In genomic region chr13:26707122-26708006, GRCh38 we compare ENCODE assay signal across 9 cellular contexts. TPM values are rescaled to one million over a fixed set of nuclear protein-coding genes. Genes with fewer than 3 reads are reported as not detected.
DNase-seq lines count a peak whose midpoint lies in the region; ATAC-seq and TF ChIP-seq lines count a peak whose summit lies in the region.
"Had no signal": no experiment of that assay in that cellular context is flagged by ENCODE, and none has a peak within 500 bp of the region (broad histone marks: within the 10 kb centered on the region; RNA-seq: fewer than 3 reads in every experiment).

No MANE protein-coding gene starts in this region.

- H3K36me3 Mint-ChIP-seq in CD4-positive, alpha-beta memory T cell: no peaks in the 10 kb centered on the region
- H3K36me3 Mint-ChIP-seq in activated CD8-positive, alpha-beta T cell treated with anti-CD3 and anti-CD28 coated beads for 36 hours (ENCODE audit: low read depth): no peaks in the 10 kb centered on the region
- H3K36me3 Mint-ChIP-seq: natural killer cell treated with Interleukin-12 subunit alpha and Interleukin-12 subunit beta and Interleukin-15 and Interleukin-18, amount 100 ng/mL, for 72 hours had no signal

- H3K27ac ChIP-seq in CD4-positive, alpha-beta memory T cell (ENCODE audit: low read depth, low read length): no peak overlapping the region
- no peak overlapping the region for H3K27ac ChIP-seq in neural cell (ENCODE audit: low read length)

- intact Hi-C loops in CD4-positive, alpha-beta memory T cell (cut with micrococcal nuclease): loop anchor here (1.0 kb wide), 1 partner anchor 166 kb away; no protein-coding TSS in a partner anchor
- intact Hi-C loops in activated CD8-positive, alpha-beta T cell treated with anti-CD3 and anti-CD28 coated beads for 36 hours (cut with micrococcal nuclease): loop anchor here (5.0 kb wide), 2 partner anchors 165 to 225 kb away; no protein-coding TSS in a partner anchor

- H3K36me3 ChIP-seq in CD4-positive, alpha-beta memory T cell (ENCODE audit: insufficient read depth, low read length): no peaks in the 10 kb centered on the region
- no peaks in the 10 kb centered on the region for H3K36me3 ChIP-seq in neural cell (ENCODE audit: insufficient read depth, low read length)

- no peak overlapping the region for H3K4me3 ChIP-seq in CD4-positive, alpha-beta memory T cell (ENCODE audit: low read length in 2 of 2)
- H3K4me3 ChIP-seq in fibroblast of pulmonary artery (replicated peaks; ENCODE audit: low read depth, low read length): no peak overlapping the region
- H3K4me3 ChIP-seq in neural cell (ENCODE audit: low read length): no peak overlapping the region

- TF ChIP-seq RAD21 in neural cell (conservative IDR thresholded peaks at IDR 0.05): peak; percentile 89

- CTCF ChIA-PET in CD4-positive, alpha-beta memory T cell (lab: Charles Lee; ENCODE audit: partially characterized antibody): interaction anchor here (0.8 to 4.9 kb wide), 7 partner anchors 9 to 523 kb away, joined by 3 to 32 read pairs (median 8); no protein-coding TSS in a partner anchor
- CTCF ChIA-PET in activated CD8-positive, alpha-beta T cell treated with anti-CD3 and anti-CD28 coated beads for 36 hours (lab: Charles Lee): interaction anchor here (0.7 to 6.1 kb wide), 10 partner anchors 9 to 239 kb away, joined by 3 to 38 read pairs (median 5); no protein-coding TSS in a partner anchor

- H3K9me2 ChIP-seq in neural cell (ENCODE audit: insufficient read depth, low read length): no peaks in the 10 kb centered on the region

- H3K27me3 ChIP-seq in CD4-positive, alpha-beta memory T cell (ENCODE audit: insufficient read depth, low read length): no peaks in the 10 kb centered on the region
- no peaks in the 10 kb centered on the region for H3K27me3 ChIP-seq in neural cell (ENCODE audit: insufficient read depth, low read depth, low read length)

- peaks cover 2% of the 10 kb centered on the region in 2 donors for H3K27me3 Mint-ChIP-seq in CD4-positive, alpha-beta memory T cell
- no peaks in the 10 kb centered on the region for H3K27me3 Mint-ChIP-seq in activated CD8-positive, alpha-beta T cell treated with anti-CD3 and anti-CD28 coated beads for 36 hours

- no peak overlapping the region for H2AFZ ChIP-seq in neural cell (ENCODE audit: low read depth, low read length)

- no peaks in the 10 kb centered on the region for H3F3A ChIP-seq in neural cell (ENCODE audit: insufficient read depth, low read length, poor library complexity, severe bottlenecking)

- peaks cover 0 to 4% (median 0%) of the 10 kb centered on the region in 4 donors for H3K4me1 Mint-ChIP-seq in CD4-positive, alpha-beta memory T cell
- peaks cover 7% of the 10 kb centered on the region for H3K4me1 Mint-ChIP-seq in activated CD8-positive, alpha-beta T cell treated with anti-CD3 and anti-CD28 coated beads for 36 hours (ENCODE audit: low read depth)

- H3K9ac ChIP-seq in neural cell (ENCODE audit: low read length): no peak overlapping the region

- peak; percentile 89 for ATAC-seq in activated CD8-positive, alpha-beta T cell treated with anti-CD3 and anti-CD28 coated beads for 36 hours
- ATAC-seq in GM19351 (IDR thresholded peaks at IDR 0.05; ENCODE audit: unreplicated experiment) (no peak), HG03135 (IDR thresholded peaks at IDR 0.05; ENCODE audit: unreplicated experiment) (no peak)

- no peaks in the 10 kb centered on the region for H3K9me3 ChIP-seq in CD4-positive, alpha-beta memory T cell (ENCODE audit: control insufficient read depth in 1 of 2, low read length in 2 of 2)
- no peaks in the 10 kb centered on the region for H3K9me3 ChIP-seq in neural cell (ENCODE audit: low read length)

- H3K4me1 ChIP-seq in CD4-positive, alpha-beta memory T cell (ENCODE audit: insufficient read depth, low read length): no peaks in the 10 kb centered on the region

- peaks cover 0 to 2% (median 0%) of the 10 kb centered on the region in 8 donors for H3K9me3 Mint-ChIP-seq in CD4-positive, alpha-beta memory T cell
- H3K9me3 Mint-ChIP-seq in activated CD8-positive, alpha-beta T cell treated with anti-CD3 and anti-CD28 coated beads for 36 hours: no peaks in the 10 kb centered on the region
- H3K9me3 Mint-ChIP-seq: natural killer cell treated with Interleukin-12 subunit alpha and Interleukin-12 subunit beta and Interleukin-15 and Interleukin-18, amount 100 ng/mL, for 72 hours had no signal

- peak in 4 of 5 donors; percentile 30 to 48 (median 42) for DNase-seq in CD4-positive, alpha-beta memory T cell
- DNase-seq in H4 (ENCODE audit: low spot score): peak; percentile 31
- DNase-seq in NCI-H2196 treated with DMSO at 0.1 percent for 48 hours (lab: John Stamatoyannopoulos, UW; ENCODE audit: unreplicated experiment): peak; percentile 12
- DNase-seq in activated CD8-positive, alpha-beta T cell treated with anti-CD3 and anti-CD28 coated beads for 36 hours: peak; percentile 69
- peak; percentile 69 for DNase-seq in fibroblast of pulmonary artery (ENCODE audit: low read depth)

- POLR2A ChIA-PET in CD4-positive, alpha-beta memory T cell (lab: Charles Lee; ENCODE audit: partially characterized antibody): no interaction called here
- POLR2A ChIA-PET in activated CD8-positive, alpha-beta T cell treated with anti-CD3 and anti-CD28 coated beads for 36 hours (lab: Charles Lee): no interaction called here

- no peak overlapping the region for H3K4me2 ChIP-seq in neural cell (ENCODE audit: low read length)

- no peaks in the 10 kb centered on the region for H3K79me2 ChIP-seq in neural cell (replicated peaks; ENCODE audit: insufficient read depth, low read length)

- no peak overlapping the region for H3K27ac Mint-ChIP-seq in CD4-positive, alpha-beta memory T cell
- H3K27ac Mint-ChIP-seq in activated CD8-positive, alpha-beta T cell treated with anti-CD3 and anti-CD28 coated beads for 36 hours: no peak overlapping the region
- H3K27ac Mint-ChIP-seq: natural killer cell treated with Interleukin-12 subunit alpha and Interleukin-12 subunit beta and Interleukin-15 and Interleukin-18, amount 100 ng/mL, for 72 hours had no signal

- TF ChIP-seq CTCF in activated CD8-positive, alpha-beta T cell treated with anti-CD3 and anti-CD28 coated beads for 36 hours (IDR thresholded peaks at IDR 0.05): peak; percentile 69
- TF ChIP-seq CTCF in fibroblast of pulmonary artery (IDR thresholded peaks at IDR 0.05; ENCODE audit: low read length, missing control alignments) (peak; percentile 70), neural cell (IDR thresholded peaks at IDR 0.05; ENCODE audit: poor library complexity, severe bottlenecking) (peak; percentile 83)

- no peak overlapping the region for H3K4me3 Mint-ChIP-seq in CD4-positive, alpha-beta memory T cell
- no peak overlapping the region for H3K4me3 Mint-ChIP-seq in activated CD8-positive, alpha-beta T cell treated with anti-CD3 and anti-CD28 coated beads for 36 hours
- H3K4me3 Mint-ChIP-seq: natural killer cell treated with Interleukin-12 subunit alpha and Interleukin-12 subunit beta and Interleukin-15 and Interleukin-18, amount 100 ng/mL, for 72 hours had no signal

- TF ChIP-seq EP300 in neural cell (conservative IDR thresholded peaks at IDR 0.05; ENCODE audit: poor library complexity, severe bottlenecking): no peak

- no peaks in the 10 kb centered on the region for H4K20me1 ChIP-seq in neural cell (ENCODE audit: insufficient read depth)

TF ChIP-seq in neural cell, 6 proteins besides CTCF, POLR2A, EP300 and RAD21:
- TF ChIP-seq EZH2 (IDR thresholded peaks at IDR 0.05; ENCODE audit: borderline replicate concordance, insufficient read depth, low read length, poor library complexity, severe bottlenecking) (no peak), SMC3 (conservative IDR thresholded peaks at IDR 0.05; ENCODE audit: poor library complexity) (peak; percentile 94)

RNA-seq across cellular contexts. Expression of gene GPR12, which starts 53.2 kb away (rescaled TPM):
- total RNA-seq in CD4-positive, alpha-beta memory T cell: not detected
- not detected for polyA plus RNA-seq in CD4-positive, alpha-beta memory T cell
- 0.12 TPM in 1 of 2 replicates, not detected in the other for total RNA-seq in H4 (2014; rRNA removed; shearing (Covaris generic))
- not detected for total RNA-seq in activated CD8-positive, alpha-beta T cell treated with anti-CD3 and anti-CD28 coated beads for 36 hours
- polyA plus RNA-seq in neural cell: 6.6 and 6.7 TPM in 2 replicates
- polyA minus RNA-seq in neural cell: 9.1 and 9.7 TPM in 2 replicates
- total RNA-seq: natural killer cell treated with Interleukin-12 subunit alpha and Interleukin-12 subunit beta and Interleukin-15 and Interleukin-18, amount 100 ng/mL, for 72 hours had no signal

Comparison
In these comparisons a context has a peak if more than half of its experiments do, and no peak if none do; other contexts are left out.
1. DNase-seq: peak in every context shown above with its lines; median percentile 69 in activated CD8-positive, alpha-beta T cell treated with anti-CD3 and anti-CD28 coated beads for 36 hours; 69 in fibroblast of pulmonary artery; 42 in CD4-positive, alpha-beta memory T cell; 31 in H4; 12 in NCI-H2196 treated with DMSO at 0.1 percent for 48 hours.